Comparison of ENCODE assay signal across 18 cellular contexts in genomic region chr5:144711172-144711571, GRCh38.
A peak's percentile ranks its signal among the peaks of the same experiment; 100 is the strongest.
DNase-seq lines count a peak whose midpoint lies in the region; ATAC-seq and TF ChIP-seq lines count a peak whose summit lies in the region.
"Had no signal": no experiment of that assay in that cellular context is flagged by ENCODE, and none has a peak within 500 bp of the region (broad histone marks: within the 10 kb centered on the region; RNA-seq: fewer than 3 reads in every experiment).

No MANE protein-coding gene starts in this region.

- H3K9me3 ChIP-seq in DND-41 (ENCODE audit: insufficient read depth, low read length, severe bottlenecking), result no peaks in the 10 kb centered on the region

- DNase-seq in DND-41 (no peak), MV-4-11 (lab: John Stamatoyannopoulos, UW) (peak; percentile 31), DMS79 treated with DMSO at 0.1 percent for 48 hours (lab: John Stamatoyannopoulos, UW) (no peak), kidney glomerular epithelial cell (lab: John Stamatoyannopoulos, UW) (no peak)
- DNase-seq: IMR-90, NCI-H1105 treated with DMSO at 0.1 percent for 48 hours, NCI-H1694 treated with DMSO at 0.1 percent for 48 hours, NCI-H2107, NCI-H510A, NCI-H774, PC-9 had no signal

- H3K4me3 ChIP-seq in DND-41 (ENCODE audit: low read depth in 1 of 2, low read length in 2 of 2), result no peak overlapping the region
- H3K4me3 ChIP-seq: PC-9 had no signal

- no peaks in the 10 kb centered on the region for H3K79me2 ChIP-seq in DND-41 (ENCODE audit: insufficient read depth, low read length)

- H4K20me1 ChIP-seq in DND-41 (ENCODE audit: insufficient read depth, low read length), result no peaks in the 10 kb centered on the region

- no peaks in the 10 kb centered on the region for H3K27me3 ChIP-seq in DND-41 (ENCODE audit: insufficient read depth, low read length, poor library complexity)

- no peak overlapping the region for H3K9ac ChIP-seq in DND-41 (ENCODE audit: low read depth, low read length)

- H3K27ac Mint-ChIP-seq in stimulated activated memory B cell treated with anti-CD40 and anti-IgM and Interleukin-4, amounts not matched to agents 10 μg/mL and 1 μg/mL and 100 μg/mL, for 72 hours, result peak overlapping the region; percentile 76
- H3K27ac Mint-ChIP-seq: T-helper 1 cell treated with Interleukin-12 subunit alpha and Interleukin-12 subunit beta and Interleukin-4 antibody, amounts not matched to agents 30 μg/mL and 1 μg/mL, for 36 hours had no signal

- H3K27me3 Mint-ChIP-seq in stimulated activated memory B cell treated with anti-CD40 and anti-IgM and Interleukin-4, amounts not matched to agents 10 μg/mL and 1 μg/mL and 100 μg/mL, for 72 hours, result no peaks in the 10 kb centered on the region

- H3K4me2 ChIP-seq in DND-41 (ENCODE audit: insufficient read depth, low read length), result peak overlapping the region; percentile 53; the same call in 1 of the 2 replicates
- H3K4me2 ChIP-seq: PC-9 had no signal

- H3K36me3 Mint-ChIP-seq in stimulated activated memory B cell treated with anti-CD40 and anti-IgM and Interleukin-4, amounts not matched to agents 10 μg/mL and 1 μg/mL and 100 μg/mL, for 72 hours, result peaks cover 5% of the 10 kb centered on the region

- TF ChIP-seq CTCF in DND-41 (IDR thresholded peaks at IDR 0.05; ENCODE audit: borderline replicate concordance, extremely low read depth, low read length, poor library complexity, severe bottlenecking), result no peak

- ATAC-seq in DND-41 (ENCODE audit: insufficient read depth, low read depth), result no peak
- ATAC-seq in HG02759 (IDR thresholded peaks at IDR 0.05; ENCODE audit: unreplicated experiment), result peak; percentile 14
- peak; percentile 51 for ATAC-seq in stimulated activated memory B cell treated with anti-CD40 and anti-IgM and Interleukin-4, amounts not matched to agents 10 μg/mL and 1 μg/mL and 100 μg/mL, for 72 hours
- no peak for ATAC-seq in GM19467 (IDR thresholded peaks at IDR 0.05; ENCODE audit: unreplicated experiment)

- peaks cover 24% of the 10 kb centered on the region for H3K4me1 Mint-ChIP-seq in stimulated activated memory B cell treated with anti-CD40 and anti-IgM and Interleukin-4, amounts not matched to agents 10 μg/mL and 1 μg/mL and 100 μg/mL, for 72 hours

- peaks cover 25% of the 10 kb centered on the region for H3K4me1 ChIP-seq in DND-41 (ENCODE audit: insufficient read depth, low read length)

- peaks cover 4% of the 10 kb centered on the region for H3K9me3 Mint-ChIP-seq in stimulated activated memory B cell treated with anti-CD40 and anti-IgM and Interleukin-4, amounts not matched to agents 10 μg/mL and 1 μg/mL and 100 μg/mL, for 72 hours

- peak overlapping the region; percentile 79 for H2AFZ ChIP-seq in DND-41 (ENCODE audit: low read depth, low read length)
- H2AFZ ChIP-seq: PC-9 had no signal

- H3K4me3 Mint-ChIP-seq in stimulated activated memory B cell treated with anti-CD40 and anti-IgM and Interleukin-4, amounts not matched to agents 10 μg/mL and 1 μg/mL and 100 μg/mL, for 72 hours, result no peak overlapping the region
- H3K4me3 Mint-ChIP-seq: T-helper 1 cell treated with Interleukin-12 subunit alpha and Interleukin-12 subunit beta and Interleukin-4 antibody, amounts not matched to agents 30 μg/mL and 1 μg/mL, for 36 hours had no signal

- H3K27ac ChIP-seq in DND-41 (ENCODE audit: low read length), result peak overlapping the region; percentile 81
- H3K27ac ChIP-seq: C4-2B, HL-60, PC-9, RWPE1 had no signal

- no peaks in the 10 kb centered on the region for H3K36me3 ChIP-seq in DND-41 (ENCODE audit: insufficient read depth, low read length)

Comparison
In these comparisons a context has a peak if more than half of its experiments do, and no peak if none do; other contexts are left out.
1. ATAC-seq: peak in HG02759 (single experiment) and stimulated activated memory B cell treated with anti-CD40 and anti-IgM and Interleukin-4, amounts not matched to agents 10 μg/mL and 1 μg/mL and 100 μg/mL, for 72 hours (single experiment); none in DND-41 (single experiment) and GM19467 (single experiment).